In genomic region chr1:102724741-102725140, GRCh38 we compare ENCODE assay signal across 7 cellular contexts.
"Had no signal": no experiment of that assay in that cellular context is flagged by ENCODE, and none has a peak within 500 bp of the region (broad histone marks: within the 10 kb centered on the region; RNA-seq: fewer than 3 reads in every experiment).

No MANE protein-coding gene starts in this region.

- ATAC-seq: GM12878 had no signal

- FAIRE-seq: GM12878, GM12891, GM12892, GM18507, GM19239 had no signal

- DNase-seq: GDM1, GF-D8 had no signal

- H3K4me3 ChIP-seq: GM12878 had no signal
